ENCODE assay signal across 21 cellular contexts in genomic region chr22:31604746-31605705, GRCh38. TPM values are rescaled to one million over a fixed set of nuclear protein-coding genes. Genes with fewer than 3 reads are reported as not detected.
DNase-seq lines count a peak whose midpoint lies in the region; ATAC-seq, FAIRE-seq and TF ChIP-seq lines count a peak whose summit lies in the region.
"Had no signal": no experiment of that assay in that cellular context is flagged by ENCODE, and none has a peak within 500 bp of the region (broad histone marks: within the 10 kb centered on the region; RNA-seq: fewer than 3 reads in every experiment).

No MANE protein-coding gene starts in this region.

- intact Hi-C loops in activated naive CD4-positive, alpha-beta T cell treated with anti-CD3 and anti-CD28 coated beads for 36 hours (cut with micrococcal nuclease), result no loop called here

- H3K27ac Mint-ChIP-seq in activated naive CD4-positive, alpha-beta T cell treated with anti-CD3 and anti-CD28 coated beads for 36 hours, result peak overlapping the region; percentile 50
- H3K27ac Mint-ChIP-seq: stimulated activated naive B cell treated with anti-CD40 and anti-IgM and Interleukin-4, amounts not matched to agents 10 μg/mL and 1 μg/mL and 100 μg/mL, for 72 hours had no signal

- H3K4me3 ChIP-seq in RWPE2 (ENCODE audit: severe bottlenecking) (no peak overlapping the region), hepatocyte (no peak overlapping the region), small intestine (ENCODE audit: low read depth in 1 of 2, low read length in 2 of 2) (no peak overlapping the region)
- H3K4me3 ChIP-seq: mucosa of descending colon, pancreas, SJSA1, smooth muscle cell had no signal

- no peaks in the 10 kb centered on the region for H3K27me3 Mint-ChIP-seq in activated naive CD4-positive, alpha-beta T cell treated with anti-CD3 and anti-CD28 coated beads for 36 hours (ENCODE audit: low read depth)
- H3K27me3 Mint-ChIP-seq: stimulated activated naive B cell treated with anti-CD40 and anti-IgM and Interleukin-4, amounts not matched to agents 10 μg/mL and 1 μg/mL and 100 μg/mL, for 72 hours had no signal

- no peaks in the 10 kb centered on the region for H3K9me2 ChIP-seq in hepatocyte (replicated peaks; ENCODE audit: insufficient read depth)

- TF ChIP-seq CTCF in RWPE2 (IDR thresholded peaks at IDR 0.05; ENCODE audit: poor library complexity, severe bottlenecking) (no peak), hepatocyte (IDR thresholded peaks at IDR 0.05; ENCODE audit: poor library complexity) (no peak)

- H4K20me1 ChIP-seq in hepatocyte (ENCODE audit: insufficient read depth, poor library complexity, severe bottlenecking), result no peaks in the 10 kb centered on the region

- peaks cover 14% of the 10 kb centered on the region for H3K36me3 Mint-ChIP-seq in activated naive CD4-positive, alpha-beta T cell treated with anti-CD3 and anti-CD28 coated beads for 36 hours (ENCODE audit: low read depth)

- H2AFZ ChIP-seq in hepatocyte, result no peak overlapping the region

- no peak overlapping the region for H3K4me3 Mint-ChIP-seq in activated naive CD4-positive, alpha-beta T cell treated with anti-CD3 and anti-CD28 coated beads for 36 hours
- H3K4me3 Mint-ChIP-seq: stimulated activated naive B cell treated with anti-CD40 and anti-IgM and Interleukin-4, amounts not matched to agents 10 μg/mL and 1 μg/mL and 100 μg/mL, for 72 hours had no signal

- ATAC-seq in RWPE2 (ENCODE audit: low read depth) (no peak), GM19397 (IDR thresholded peaks at IDR 0.05; ENCODE audit: unreplicated experiment) (no peak), GM21528 (IDR thresholded peaks at IDR 0.05; ENCODE audit: low FRiP score, unreplicated experiment) (no peak)
- ATAC-seq: stimulated activated naive B cell treated with anti-CD40 and anti-IgM and Interleukin-4, amounts not matched to agents 10 μg/mL and 1 μg/mL and 100 μg/mL, for 72 hours had no signal

- H3K4me1 ChIP-seq in RWPE2 (ENCODE audit: insufficient read depth, poor library complexity, severe bottlenecking) (no peaks in the 10 kb centered on the region), hepatocyte (ENCODE audit: insufficient read depth) (peaks cover 22% of the 10 kb centered on the region), small intestine (ENCODE audit: control insufficient read depth in 2 of 2, insufficient read depth in 1 of 2, low read depth in 1 of 2, low read length in 1 of 2) (peaks cover 4 to 5% of the 10 kb centered on the region in 2 donors)
- H3K4me1 ChIP-seq: pancreas had no signal

- H3K27ac ChIP-seq in RWPE2 (ENCODE audit: poor library complexity, severe bottlenecking), result no peak overlapping the region
- peak overlapping the region; percentile 41 for H3K27ac ChIP-seq in hepatocyte
- H3K27ac ChIP-seq in small intestine (ENCODE audit: low read depth in 1 of 2, low read length in 1 of 2), result peak overlapping the region in 1 of 2 donors; percentile 21
- H3K27ac ChIP-seq: KMS-11, pancreas, SJSA1 had no signal

- no peaks in the 10 kb centered on the region for H3K9me3 Mint-ChIP-seq in activated naive CD4-positive, alpha-beta T cell treated with anti-CD3 and anti-CD28 coated beads for 36 hours
- H3K9me3 Mint-ChIP-seq: stimulated activated naive B cell treated with anti-CD40 and anti-IgM and Interleukin-4, amounts not matched to agents 10 μg/mL and 1 μg/mL and 100 μg/mL, for 72 hours had no signal

- FAIRE-seq in small intestine (lab: Jason Lieb, UNC), result no peak
- FAIRE-seq: pancreas, urothelium cell line had no signal

- no peaks in the 10 kb centered on the region for H3K4me1 Mint-ChIP-seq in activated naive CD4-positive, alpha-beta T cell treated with anti-CD3 and anti-CD28 coated beads for 36 hours (ENCODE audit: low read depth)
- H3K4me1 Mint-ChIP-seq: stimulated activated naive B cell treated with anti-CD40 and anti-IgM and Interleukin-4, amounts not matched to agents 10 μg/mL and 1 μg/mL and 100 μg/mL, for 72 hours had no signal

- 0 out of 2 replicates have a peak, but pooled peaks cover 10% of the 10 kb centered on the region for H3K36me3 ChIP-seq in RWPE2 (ENCODE audit: low read depth)
- no peaks in the 10 kb centered on the region for H3K36me3 ChIP-seq in hepatocyte (replicated peaks; ENCODE audit: insufficient read depth, low read depth)
- H3K36me3 ChIP-seq in small intestine (ENCODE audit: control insufficient read depth in 2 of 2, insufficient read depth in 2 of 2, low read length in 2 of 2), result peaks cover 3 to 17% of the 10 kb centered on the region in 2 donors
- H3K36me3 ChIP-seq: pancreas had no signal

- H3K9me3 ChIP-seq in RWPE2 (ENCODE audit: severe bottlenecking) (no peaks in the 10 kb centered on the region), hepatocyte (ENCODE audit: low read depth) (no peaks in the 10 kb centered on the region), small intestine (ENCODE audit: control insufficient read depth, low read depth) (no peaks in the 10 kb centered on the region)
- H3K9me3 ChIP-seq: mucosa of descending colon, pancreas, SJSA1 had no signal

- 85% methylated on average over 17 of the region's 17 CpGs for WGBS in hepatocyte (ENCODE audit: low lambda C conversion rate, missing lambda C conversion rate)
- WGBS in small intestine, 3 donors, result 75 to 84% (median 83%) methylated on average over 17 of the region's 17 CpGs

- no peak overlapping the region for H3K4me2 ChIP-seq in hepatocyte
- H3K4me2 ChIP-seq: KMS-11, smooth muscle cell had no signal

- H3K79me2 ChIP-seq in hepatocyte, result no peaks in the 10 kb centered on the region

- H3K27me3 ChIP-seq in RWPE2 (ENCODE audit: insufficient read depth, poor library complexity, severe bottlenecking) (no peaks in the 10 kb centered on the region), hepatocyte (no peaks in the 10 kb centered on the region), small intestine (ENCODE audit: control insufficient read depth in 2 of 2, insufficient read depth in 2 of 2, low read length in 2 of 2) (no peaks in the 10 kb centered on the region)
- H3K27me3 ChIP-seq: pancreas, SJSA1 had no signal

- no peak for DNase-seq in activated naive CD4-positive, alpha-beta T cell treated with anti-CD3 and anti-CD28 coated beads for 36 hours
- no peak for DNase-seq in activated naive CD4-positive, alpha-beta T cell treated with anti-CD3 and anti-CD28 coated beads, Interleukin-2, amount 50 U/mL, for 16 hours
- DNase-seq in RWPE2 (ENCODE audit: low spot score) (peak; percentile 48), hepatocyte (ENCODE audit: low spot score) (no peak), small intestine (peak; percentile 67), NCI-H1092 treated with DMSO at 0.1 percent for 48 hours (lab: John Stamatoyannopoulos, UW) (no peak)
- DNase-seq: activated gamma-delta T cell; GF-D8; kidney glomerular epithelial cell; mucosa of descending colon; NCI-H1105 treated with DMSO at 0.1 percent for 48 hours; NCI-H446; OCI-M1; stimulated activated naive B cell treated with anti-CD40 and anti-IgM and Interleukin-4, amounts not matched to agents 10 μg/mL and 1 μg/mL and 100 μg/mL, for 72 hours had no signal

- CTCF ChIA-PET in activated naive CD4-positive, alpha-beta T cell treated with anti-CD3 and anti-CD28 coated beads for 36 hours (lab: Charles Lee), result no interaction called here

RNA-seq across cellular contexts. Expression of gene PISD, which starts 57.0 kb away (rescaled TPM):
- 10 to 100 TPM; 45.6 to 45.7 TPM for total RNA-seq in activated naive CD4-positive, alpha-beta T cell treated with anti-CD3 and anti-CD28 coated beads for 36 hours
- 46.2 and 54.7 TPM in 2 replicates for total RNA-seq in hepatocyte
- polyA plus RNA-seq in hepatocyte (62.9 and 64.0 TPM in 2 replicates), small intestine (10 to 100 TPM; 17.3 to 28.3 (median 25.0) TPM)

Comparison
In these comparisons a context has a peak if more than half of its experiments do, and no peak if none do; other contexts are left out.
1. DNase-seq: peak in RWPE2 (single experiment) and small intestine (single experiment); none in activated naive CD4-positive, alpha-beta T cell treated with anti-CD3 and anti-CD28 coated beads for 36 hours (single experiment), activated naive CD4-positive, alpha-beta T cell treated with anti-CD3 and anti-CD28 coated beads, Interleukin-2, amount 50 U/mL, for 16 hours (single experiment), hepatocyte (single experiment) and NCI-H1092 treated with DMSO at 0.1 percent for 48 hours (single experiment).